1 cellular context compared by ENCODE assay signal in the genomic region with DNA sequence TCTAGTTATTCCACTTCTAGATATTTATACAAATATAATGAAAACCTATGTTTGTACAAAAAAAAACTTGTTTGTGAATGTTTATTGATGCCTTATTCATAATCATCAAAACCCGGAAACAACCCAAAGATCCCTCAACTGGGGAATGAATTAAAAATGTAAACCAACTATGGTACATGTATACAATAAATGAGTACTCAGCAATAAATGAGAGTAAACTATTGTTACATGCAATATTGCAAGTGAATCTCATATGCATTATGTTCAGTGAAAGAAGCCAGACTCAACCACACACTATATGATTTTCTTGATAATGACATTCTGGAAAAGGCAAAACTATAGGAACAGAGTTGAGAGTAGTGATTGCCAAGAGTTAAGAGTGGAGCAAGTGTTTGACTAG.
TF ChIP-seq lines count a peak whose summit lies in the region.

No MANE protein-coding gene starts in this region.

TF ChIP-seq in IMR-90, 13 proteins besides CTCF, POLR2A, EP300 and RAD21:
- TF ChIP-seq, protein P1, sequence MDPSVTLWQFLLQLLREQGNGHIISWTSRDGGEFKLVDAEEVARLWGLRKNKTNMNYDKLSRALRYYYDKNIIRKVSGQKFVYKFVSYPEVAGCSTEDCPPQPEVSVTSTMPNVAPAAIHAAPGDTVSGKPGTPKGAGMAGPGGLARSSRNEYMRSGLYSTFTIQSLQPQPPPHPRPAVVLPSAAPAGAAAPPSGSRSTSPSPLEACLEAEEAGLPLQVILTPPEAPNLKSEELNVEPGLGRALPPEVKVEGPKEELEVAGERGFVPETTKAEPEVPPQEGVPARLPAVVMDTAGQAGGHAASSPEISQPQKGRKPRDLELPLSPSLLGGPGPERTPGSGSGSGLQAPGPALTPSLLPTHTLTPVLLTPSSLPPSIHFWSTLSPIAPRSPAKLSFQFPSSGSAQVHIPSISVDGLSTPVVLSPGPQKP (IDR thresholded peaks at IDR 0.05; ENCODE audit: borderline replicate concordance, low read depth, low read length): no peak
- peak; percentile 49; the same call in 1 of the 2 replicates for TF ChIP-seq MAFK (IDR thresholded peaks at IDR 0.05; ENCODE audit: low read depth, low read length)
